ENCODE assay signal across 11 cellular contexts in the genomic region with DNA sequence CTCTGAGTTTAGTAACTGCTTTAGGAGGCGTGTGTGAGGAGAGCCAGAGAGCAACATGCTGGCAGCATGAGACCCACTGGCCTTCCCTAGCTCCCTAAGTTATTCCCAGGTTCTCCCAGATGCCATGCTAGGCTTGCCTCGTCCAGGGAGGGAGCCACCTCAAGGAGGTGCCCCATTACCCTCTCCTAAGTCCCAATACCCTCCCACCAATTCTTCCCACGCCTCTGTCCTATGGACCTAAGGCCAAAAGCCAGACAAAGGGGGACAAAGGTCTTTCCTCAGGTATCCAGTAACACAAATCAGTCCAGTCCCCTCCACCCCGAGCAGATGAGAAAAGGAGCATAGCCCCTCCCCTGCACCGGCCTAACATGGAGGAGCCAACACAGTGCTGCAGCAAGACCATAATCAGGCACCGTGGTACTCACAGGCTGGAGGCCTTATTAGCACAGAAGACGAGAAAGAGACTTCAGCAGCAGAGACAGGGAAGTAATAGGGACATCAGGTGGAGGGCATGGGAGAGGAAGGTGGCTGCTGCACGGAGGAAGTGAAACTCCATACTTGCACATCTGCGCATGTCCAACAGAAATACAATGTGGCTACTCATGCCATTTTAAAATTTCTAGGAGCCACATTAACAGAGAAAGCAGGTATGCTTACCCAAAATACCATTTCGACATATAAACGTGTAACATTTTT. TPM values are rescaled to one million over a fixed set of nuclear protein-coding genes. Genes with fewer than 3 reads are reported as not detected.
DNase-seq lines count a peak whose midpoint lies in the region; ATAC-seq, FAIRE-seq and TF ChIP-seq lines count a peak whose summit lies in the region.
"Had no signal": no experiment of that assay in that cellular context is flagged by ENCODE, and none has a peak within 500 bp of the region (broad histone marks: within the 10 kb centered on the region; RNA-seq: fewer than 3 reads in every experiment).

No MANE protein-coding gene starts in this region.

- peaks cover 42% of the 10 kb centered on the region for H3K4me1 ChIP-seq in osteoblast (ENCODE audit: insufficient read depth, low read length)

- no peaks in the 10 kb centered on the region for H3K9me3 ChIP-seq in osteoblast (ENCODE audit: low read depth, low read length)
- H3K9me3 ChIP-seq: right lobe of liver had no signal

- no peak for TF ChIP-seq CTCF in osteoblast (IDR thresholded peaks at IDR 0.05; ENCODE audit: extremely low read depth, low read depth, low read length)

- POLR2A ChIA-PET in T-cell (lab: Charles Lee) = no interaction called here

- no peak overlapping the region for H2AFZ ChIP-seq in osteoblast (ENCODE audit: low read length)

- H4K20me1 ChIP-seq in osteoblast (ENCODE audit: insufficient read depth, low read length) = peaks cover 99% of the 10 kb centered on the region

- no peaks in the 10 kb centered on the region for H3K36me3 ChIP-seq in osteoblast (ENCODE audit: insufficient read depth, low read length)
- H3K36me3 ChIP-seq: right lobe of liver had no signal

- H3K79me2 ChIP-seq in osteoblast (ENCODE audit: insufficient read depth, low read length) = peaks cover 100% of the 10 kb centered on the region

- peaks cover 94 to 98% (median 97%) of the 10 kb centered on the region in 3 donors for H3K4me1 Mint-ChIP-seq in T-cell

- H3K9me3 Mint-ChIP-seq in T-cell = no peaks in the 10 kb centered on the region

- H3K4me3 ChIP-seq in osteoblast (ENCODE audit: insufficient read depth, low read length) = no peak overlapping the region
- H3K4me3 ChIP-seq: right lobe of liver had no signal

- H3K27ac Mint-ChIP-seq in T-cell = peak overlapping the region; percentile 59 to 78

- CTCF ChIA-PET in T-cell (lab: Charles Lee) = no interaction called here

- no peaks in the 10 kb centered on the region for H3K27me3 Mint-ChIP-seq in T-cell

- no peak overlapping the region for H3K4me2 ChIP-seq in osteoblast (ENCODE audit: insufficient read depth, low read length)

- H3K27me3 ChIP-seq in osteoblast (ENCODE audit: insufficient read depth, low read length) = no peaks in the 10 kb centered on the region
- H3K27me3 ChIP-seq: right lobe of liver had no signal

- ATAC-seq in HG02798 (IDR thresholded peaks at IDR 0.05; ENCODE audit: poor library complexity, unreplicated experiment) (peak; percentile 53), T-cell (replicated peaks in 1 of 4) (peak in 1 of 4 experiments; percentile 10), HG03520 (IDR thresholded peaks at IDR 0.05; ENCODE audit: unreplicated experiment) (no peak)
- ATAC-seq: HCT116, SK-N-SH treated with all-trans-retinoic acid at 6 μM for 48 hours had no signal

- peak; percentile 95 for FAIRE-seq in GM18507 (lab: Jason Lieb, UNC)

- peak overlapping the region; percentile 5 to 67 (median 54) for H3K4me3 Mint-ChIP-seq in T-cell

- H3K36me3 Mint-ChIP-seq in T-cell = no peaks in the 10 kb centered on the region

- DNase-seq in GM18507 (ENCODE audit: extremely low spot score, insufficient read length, low read depth) = peak; percentile 47
- peak in 1 of 34 experiments; percentile 25 for DNase-seq in T-cell
- DNase-seq in osteoblast (ENCODE audit: insufficient read length, low spot score, missing footprints) = no peak
- no peak for DNase-seq in NCI-H1436 treated with DMSO at 0.1 percent for 48 hours (lab: John Stamatoyannopoulos, UW)
- no peak for DNase-seq in GM03348 (ENCODE audit: low spot score)
- DNase-seq: GF-D8 had no signal

- peak overlapping the region; percentile 21 for H3K27ac ChIP-seq in osteoblast (ENCODE audit: low read depth, low read length)
- H3K27ac ChIP-seq: right lobe of liver had no signal

RNA-seq across cellular contexts. Expression of a gene that starts 46.3 kb away (rescaled TPM):
- 100 to 1,000 TPM; 115 to 154 (median 139) TPM for total RNA-seq in T-cell
- total RNA-seq in osteoblast = 25.0 and 25.7 TPM in 2 replicates

RNA-seq across cellular contexts. Expression of a gene that starts 53.8 kb away (rescaled TPM):
- total RNA-seq in T-cell (under 1 TPM in 1 of 5 donors, not detected in 4; 0.23 TPM), osteoblast (0.29 TPM in 1 of 2 replicates, not detected in the other)
